Comparison of ENCODE assay signal across 8 cellular contexts in genomic region chr16:11254913-11255736, GRCh38. TPM values are rescaled to one million over a fixed set of nuclear protein-coding genes. Genes with fewer than 3 reads are reported as not detected.
DNase-seq lines count a peak whose midpoint lies in the region; ATAC-seq, FAIRE-seq and TF ChIP-seq lines count a peak whose summit lies in the region.

No MANE protein-coding gene starts in this region.

- H4K20me1 ChIP-seq in HepG2 (ENCODE audit: insufficient read depth, low read length) = peaks cover 47% of the 10 kb centered on the region

- DNase-seq in Right ventricle myocardium inferior (ENCODE audit: missing footprints) (peak; percentile 82), cardiac septum (ENCODE audit: low spot score) (no peak), UCSD-AML1 (lab: John Stamatoyannopoulos, UW; ENCODE audit: unreplicated experiment) (peak; percentile 42), HepG2 (ENCODE audit: low spot score) (no peak), cerebellar nuclear complex (lab: John Stamatoyannopoulos, UW) (no peak)
- DNase-seq in central memory CD8-positive, alpha-beta T cell (ENCODE audit: low spot score in 2 of 2) = peak; percentile 59 to 70

- H3K9me3 Mint-ChIP-seq in central memory CD8-positive, alpha-beta T cell = no peaks in the 10 kb centered on the region
- no peaks in the 10 kb centered on the region for H3K9me3 Mint-ChIP-seq in stimulated activated memory B cell treated with anti-CD40 and anti-IgM and Interleukin-4, amounts not matched to agents 10 μg/mL and 1 μg/mL and 100 μg/mL, for 72 hours

- peak overlapping the region; percentile 80 for H3K4me3 Mint-ChIP-seq in central memory CD8-positive, alpha-beta T cell
- H3K4me3 Mint-ChIP-seq in stimulated activated memory B cell treated with anti-CD40 and anti-IgM and Interleukin-4, amounts not matched to agents 10 μg/mL and 1 μg/mL and 100 μg/mL, for 72 hours = peak overlapping the region; percentile 89

- no peak for TF ChIP-seq RAD21 in HepG2 (CRISPR knock-in tag; IDR thresholded peaks at IDR 0.05)

- intact Hi-C loops in Right ventricle myocardium inferior (cut with DNase I) = loop anchor here (2.0 to 10.0 kb wide), 3 partner anchors 118 to 510 kb away; partner anchors contain the start of gene NUBP1
- intact Hi-C loops in cardiac septum (cut with DNase I) = loop anchor here (2.0 to 10.0 kb wide), 5 partner anchors 42 to 223 kb away; partner anchors contain the start of gene RMI2
- intact Hi-C loops in HepG2 (cut with micrococcal nuclease; ENCODE audit: unreplicated experiment) = loop anchor here (5.0 kb wide), 2 partner anchors 42 to 117 kb away; no protein-coding TSS in a partner anchor

- H3K27me3 ChIP-seq in HepG2 (ENCODE audit: control insufficient read depth in 1 of 2, insufficient read depth in 2 of 2, low read length in 2 of 2) = no peaks in the 10 kb centered on the region; a peak in 2 of 5 replicates

- H3K27ac ChIP-seq in HepG2 (ENCODE audit: extremely low read length, insufficient read depth, low read length) = peak overlapping the region; percentile 65

- TF ChIP-seq CTCF in HepG2 (CRISPR knock-in tag; IDR thresholded peaks at IDR 0.05) = no peak

- no peak for FAIRE-seq in HepG2 (lab: Jason Lieb, UNC)

- peaks cover 83% of the 10 kb centered on the region for H3K4me1 ChIP-seq in HepG2 (ENCODE audit: insufficient read depth, low read length)

- peaks cover 56% of the 10 kb centered on the region for H3K4me1 Mint-ChIP-seq in central memory CD8-positive, alpha-beta T cell
- H3K4me1 Mint-ChIP-seq in stimulated activated memory B cell treated with anti-CD40 and anti-IgM and Interleukin-4, amounts not matched to agents 10 μg/mL and 1 μg/mL and 100 μg/mL, for 72 hours = peaks cover 57% of the 10 kb centered on the region

- peaks cover 45% of the 10 kb centered on the region for H3K36me3 Mint-ChIP-seq in central memory CD8-positive, alpha-beta T cell (ENCODE audit: insufficient read depth)
- peaks cover 46% of the 10 kb centered on the region for H3K36me3 Mint-ChIP-seq in stimulated activated memory B cell treated with anti-CD40 and anti-IgM and Interleukin-4, amounts not matched to agents 10 μg/mL and 1 μg/mL and 100 μg/mL, for 72 hours

- H3K4me3 ChIP-seq in HepG2 (replicated peaks in 1 of 3; ENCODE audit: insufficient read depth in 1 of 3, low read depth in 2 of 3, low read length in 3 of 3) = peak overlapping the region; percentile 87 to 98 (median 95)

- no peaks in the 10 kb centered on the region for H3K9me3 ChIP-seq in HepG2 (ENCODE audit: low read length)

- in situ Hi-C loops in HepG2 (cut with HindIII; ENCODE audit: extremely low pct_ligation_motif_present, low pct_unique_long_range_greater_than_20kb) = loop anchor here (5.0 kb wide), 2 partner anchors 92 to 288 kb away; partner anchors contain the start of gene RMI2

- H3K27me3 Mint-ChIP-seq in central memory CD8-positive, alpha-beta T cell = no peaks in the 10 kb centered on the region
- H3K27me3 Mint-ChIP-seq in stimulated activated memory B cell treated with anti-CD40 and anti-IgM and Interleukin-4, amounts not matched to agents 10 μg/mL and 1 μg/mL and 100 μg/mL, for 72 hours = no peaks in the 10 kb centered on the region

- TF ChIP-seq EP300 in HepG2 (IDR thresholded peaks at IDR 0.05; ENCODE audit: low read depth in 2 of 2, low read length in 2 of 2) (no peak), HepG2 (CRISPR knock-in tag; IDR thresholded peaks at IDR 0.05; ENCODE audit: borderline replicate concordance) (no peak)

- peaks cover 28% of the 10 kb centered on the region for H3K79me2 ChIP-seq in HepG2 (ENCODE audit: insufficient read depth, low read length)

- CTCF ChIA-PET in HepG2 (lab: Yijun Ruan, JAX; ENCODE audit: low intra/inter-chr PET ratio, low total read pairs) = interaction anchor here (1.0 to 5.2 kb wide), 5 partner anchors 101 to 298 kb away, joined by 6 to 38 read pairs (median 15); no protein-coding TSS in a partner anchor

- H3K9ac ChIP-seq in HepG2 (ENCODE audit: insufficient read depth, low read depth, low read length) = peak overlapping the region; percentile 84

- no peak for TF ChIP-seq POLR2A in HepG2 (IDR thresholded peaks at IDR 0.05; ENCODE audit: insufficient read depth in 1 of 2, low read depth in 2 of 2, low read length in 2 of 2)

- H3K27ac Mint-ChIP-seq in central memory CD8-positive, alpha-beta T cell (ENCODE audit: low read depth) = peak overlapping the region; percentile 90
- H3K27ac Mint-ChIP-seq in stimulated activated memory B cell treated with anti-CD40 and anti-IgM and Interleukin-4, amounts not matched to agents 10 μg/mL and 1 μg/mL and 100 μg/mL, for 72 hours = peak overlapping the region; percentile 67

- WGBS in HepG2 (ENCODE audit: low lambda C conversion rate) = 60% methylated on average over 79 of the region's 105 CpGs

- H3K36me3 ChIP-seq in HepG2 (replicated peaks in 1 of 2; ENCODE audit: control insufficient read depth in 1 of 2, insufficient read depth in 2 of 2, low read length in 2 of 2) = peaks cover 2 to 8% of the 10 kb centered on the region in 2 experiments; a peak in 4 of 5 replicates

- no TSS peak for BruUV-seq in HepG2 (replicated peaks; lab: Mats Ljungman, UMichigan)

- peak overlapping the region; percentile 85 for H3K4me2 ChIP-seq in HepG2 (ENCODE audit: low read depth, low read length)

- H2AFZ ChIP-seq in HepG2 (ENCODE audit: low read length) = no peak overlapping the region

- POLR2A ChIA-PET in HepG2 (lab: Yijun Ruan, JAX) = interaction anchor here (0.5 to 9.0 kb wide), 65 partner anchors 9 to 511 kb away, joined by 3 to 351 read pairs (median 9); partner anchors contain the start of genes CLEC16A, DEXI, NUBP1 and PRM1

- ATAC-seq in Right ventricle myocardium inferior (no peak), HG03521 (IDR thresholded peaks at IDR 0.05; ENCODE audit: unreplicated experiment) (peak; percentile 2), HepG2 (peak; percentile 13)
- peak; percentile 48 for ATAC-seq in central memory CD8-positive, alpha-beta T cell (replicated peaks; ENCODE audit: extremely low read depth, poor library complexity, severe bottlenecking)
- ATAC-seq in stimulated activated memory B cell treated with anti-CD40 and anti-IgM and Interleukin-4, amounts not matched to agents 10 μg/mL and 1 μg/mL and 100 μg/mL, for 72 hours = no peak

RNA-seq across cellular contexts. Expression of gene SOCS1, which starts 0.9 kb away (rescaled TPM):
- total RNA-seq in Right ventricle myocardium inferior (6.0 TPM), cardiac septum (1.7 TPM), HepG2 (2016; rRNA removed; fragmentation: Illumina TruSeq; extraction: Trizol) (3.3 and 5.3 TPM in 2 replicates)
- 5.4 and 8.1 TPM in 2 replicates for total RNA-seq in HepG2 (2016; cell fraction: cytosol; rRNA removed; fragmentation: Illumina TruSeq; extraction: Trizol; ENCODE audit: low read depth)
- 2.8 and 4.2 TPM in 2 replicates for total RNA-seq in HepG2 (2016; cell fraction: insoluble cytoplasmic fraction; rRNA removed; fragmentation: Illumina TruSeq; extraction: Trizol)
- total RNA-seq in HepG2 (2016; cell fraction: membrane; rRNA removed; fragmentation: Illumina TruSeq; extraction: Trizol) = 9.1 and 10.9 TPM in 2 replicates
- 5.6 and 5.7 TPM in 2 replicates for total RNA-seq in HepG2 (2016; cell fraction: nucleus; rRNA removed; fragmentation: Illumina TruSeq; extraction: Trizol)
- 6.3 and 9.4 TPM in 2 replicates for polyA plus RNA-seq in HepG2 (2011; rRNA removed)
- polyA plus RNA-seq in HepG2 (2011; cell fraction: cytosol; rRNA removed) = 5.3 and 8.4 TPM in 2 replicates
- 30.3 and 31.6 TPM in 2 replicates for polyA plus RNA-seq in HepG2 (2011; cell fraction: nucleus; rRNA removed)
- 6.5 and 7.4 TPM in 2 replicates for polyA plus RNA-seq in HepG2 (2012)
- 5.5 and 7.8 TPM in 2 replicates for polyA plus RNA-seq in HepG2 (2016; cell fraction: cytosol; fragmentation: Illumina TruSeq; extraction: Trizol; ENCODE audit: low read depth)
- polyA plus RNA-seq in HepG2 (2016; cell fraction: insoluble cytoplasmic fraction; fragmentation: Illumina TruSeq; extraction: Trizol; ENCODE audit: low read depth) = 5.2 and 6.3 TPM in 2 replicates
- polyA plus RNA-seq in HepG2 (2016; cell fraction: membrane; fragmentation: Illumina TruSeq; extraction: Trizol; ENCODE audit: low read depth) = 7.1 and 9.9 TPM in 2 replicates
- 8.1 and 8.6 TPM in 2 replicates for polyA plus RNA-seq in HepG2 (2016; cell fraction: nucleus; fragmentation: Illumina TruSeq; extraction: Trizol; ENCODE audit: insufficient read depth, low read depth)
- 3.9 and 31.0 TPM in 2 replicates for polyA minus RNA-seq in HepG2 (2011; rRNA and poly(A)+ RNA removed; ENCODE audit: low replicate concordance)
- polyA minus RNA-seq in HepG2 (2011; cell fraction: cytosol; rRNA and poly(A)+ RNA removed) = 12.0 and 14.0 TPM in 2 replicates
- polyA minus RNA-seq in HepG2 (2011; cell fraction: nucleus; rRNA and poly(A)+ RNA removed) = 44.8 and 46.1 TPM in 2 replicates

RNA-seq across cellular contexts. Expression of gene TNP2, which starts 14.0 kb away (rescaled TPM):
- not detected for total RNA-seq in Right ventricle myocardium inferior
- total RNA-seq in cardiac septum = not detected
- not detected in 2 replicates for total RNA-seq in HepG2 (2016; rRNA removed; fragmentation: Illumina TruSeq; extraction: Trizol)
- not detected in 2 replicates for total RNA-seq in HepG2 (2016; cell fraction: cytosol; rRNA removed; fragmentation: Illumina TruSeq; extraction: Trizol; ENCODE audit: low read depth)
- not detected in 2 replicates for total RNA-seq in HepG2 (2016; cell fraction: insoluble cytoplasmic fraction; rRNA removed; fragmentation: Illumina TruSeq; extraction: Trizol)
- not detected in 2 replicates for total RNA-seq in HepG2 (2016; cell fraction: membrane; rRNA removed; fragmentation: Illumina TruSeq; extraction: Trizol)
- not detected in 2 replicates for total RNA-seq in HepG2 (2016; cell fraction: nucleus; rRNA removed; fragmentation: Illumina TruSeq; extraction: Trizol)
- not detected in 2 replicates for polyA plus RNA-seq in HepG2 (2011; rRNA removed)
- not detected in 2 replicates for polyA plus RNA-seq in HepG2 (2011; cell fraction: cytosol; rRNA removed)
- polyA plus RNA-seq in HepG2 (2011; cell fraction: nucleus; rRNA removed) = not detected in 2 replicates
- polyA plus RNA-seq in HepG2 (2012) = not detected in 2 replicates
- polyA plus RNA-seq in HepG2 (2016; cell fraction: cytosol; fragmentation: Illumina TruSeq; extraction: Trizol; ENCODE audit: low read depth) = not detected in 2 replicates
- polyA plus RNA-seq in HepG2 (2016; cell fraction: insoluble cytoplasmic fraction; fragmentation: Illumina TruSeq; extraction: Trizol; ENCODE audit: low read depth) = not detected in 2 replicates
- not detected in 2 replicates for polyA plus RNA-seq in HepG2 (2016; cell fraction: membrane; fragmentation: Illumina TruSeq; extraction: Trizol; ENCODE audit: low read depth)
- not detected in 2 replicates for polyA plus RNA-seq in HepG2 (2016; cell fraction: nucleus; fragmentation: Illumina TruSeq; extraction: Trizol; ENCODE audit: insufficient read depth, low read depth)
- polyA minus RNA-seq in HepG2 (2011; rRNA and poly(A)+ RNA removed; ENCODE audit: low replicate concordance) = not detected in 2 replicates
- not detected in 2 replicates for polyA minus RNA-seq in HepG2 (2011; cell fraction: cytosol; rRNA and poly(A)+ RNA removed)
- not detected in 2 replicates for polyA minus RNA-seq in HepG2 (2011; cell fraction: nucleus; rRNA and poly(A)+ RNA removed)

RNA-seq across cellular contexts. Expression of gene PRM3, which starts 18.3 kb away (rescaled TPM):
- total RNA-seq in Right ventricle myocardium inferior (not detected), cardiac septum (not detected), HepG2 (2016; rRNA removed; fragmentation: Illumina TruSeq; extraction: Trizol) (not detected in 2 replicates)
- total RNA-seq in HepG2 (2016; cell fraction: cytosol; rRNA removed; fragmentation: Illumina TruSeq; extraction: Trizol; ENCODE audit: low read depth) = not detected in 2 replicates
- not detected in 2 replicates for total RNA-seq in HepG2 (2016; cell fraction: insoluble cytoplasmic fraction; rRNA removed; fragmentation: Illumina TruSeq; extraction: Trizol)
- total RNA-seq in HepG2 (2016; cell fraction: membrane; rRNA removed; fragmentation: Illumina TruSeq; extraction: Trizol) = not detected in 2 replicates
- not detected in 2 replicates for total RNA-seq in HepG2 (2016; cell fraction: nucleus; rRNA removed; fragmentation: Illumina TruSeq; extraction: Trizol)
- not detected in 2 replicates for polyA plus RNA-seq in HepG2 (2011; rRNA removed)
- polyA plus RNA-seq in HepG2 (2011; cell fraction: cytosol; rRNA removed) = not detected in 2 replicates
- polyA plus RNA-seq in HepG2 (2011; cell fraction: nucleus; rRNA removed) = not detected in 2 replicates
- not detected in 2 replicates for polyA plus RNA-seq in HepG2 (2012)
- polyA plus RNA-seq in HepG2 (2016; cell fraction: cytosol; fragmentation: Illumina TruSeq; extraction: Trizol; ENCODE audit: low read depth) = not detected in 2 replicates
- polyA plus RNA-seq in HepG2 (2016; cell fraction: insoluble cytoplasmic fraction; fragmentation: Illumina TruSeq; extraction: Trizol; ENCODE audit: low read depth) = not detected in 2 replicates
- not detected in 2 replicates for polyA plus RNA-seq in HepG2 (2016; cell fraction: membrane; fragmentation: Illumina TruSeq; extraction: Trizol; ENCODE audit: low read depth)
- polyA plus RNA-seq in HepG2 (2016; cell fraction: nucleus; fragmentation: Illumina TruSeq; extraction: Trizol; ENCODE audit: insufficient read depth, low read depth) = not detected in 2 replicates
- polyA minus RNA-seq in HepG2 (2011; rRNA and poly(A)+ RNA removed; ENCODE audit: low replicate concordance) = not detected in 2 replicates
- not detected in 2 replicates for polyA minus RNA-seq in HepG2 (2011; cell fraction: cytosol; rRNA and poly(A)+ RNA removed)
- 2.8 TPM in 1 of 2 replicates, not detected in the other for polyA minus RNA-seq in HepG2 (2011; cell fraction: nucleus; rRNA and poly(A)+ RNA removed)

RNA-seq across cellular contexts. Expression of gene PRM2, which starts 21.2 kb away (rescaled TPM):
- total RNA-seq in Right ventricle myocardium inferior (not detected), cardiac septum (not detected), HepG2 (2016; rRNA removed; fragmentation: Illumina TruSeq; extraction: Trizol) (not detected in 2 replicates)
- 0.61 TPM in 1 of 2 replicates, not detected in the other for total RNA-seq in HepG2 (2016; cell fraction: cytosol; rRNA removed; fragmentation: Illumina TruSeq; extraction: Trizol; ENCODE audit: low read depth)
- not detected in 2 replicates for total RNA-seq in HepG2 (2016; cell fraction: insoluble cytoplasmic fraction; rRNA removed; fragmentation: Illumina TruSeq; extraction: Trizol)
- 0.28 and 0.52 TPM in 2 replicates for total RNA-seq in HepG2 (2016; cell fraction: membrane; rRNA removed; fragmentation: Illumina TruSeq; extraction: Trizol)
- total RNA-seq in HepG2 (2016; cell fraction: nucleus; rRNA removed; fragmentation: Illumina TruSeq; extraction: Trizol) = not detected in 2 replicates
- polyA plus RNA-seq in HepG2 (2011; rRNA removed) = 0.54 TPM in 1 of 2 replicates, not detected in the other
- 0.19 and 0.26 TPM in 2 replicates for polyA plus RNA-seq in HepG2 (2011; cell fraction: cytosol; rRNA removed)
- polyA plus RNA-seq in HepG2 (2011; cell fraction: nucleus; rRNA removed) = not detected in 2 replicates
- polyA plus RNA-seq in HepG2 (2012) = not detected in 2 replicates
- 1.6 and 2.0 TPM in 2 replicates for polyA plus RNA-seq in HepG2 (2016; cell fraction: cytosol; fragmentation: Illumina TruSeq; extraction: Trizol; ENCODE audit: low read depth)
- 0.56 TPM in 1 of 2 replicates, not detected in the other for polyA plus RNA-seq in HepG2 (2016; cell fraction: insoluble cytoplasmic fraction; fragmentation: Illumina TruSeq; extraction: Trizol; ENCODE audit: low read depth)
- 0.55 and 0.73 TPM in 2 replicates for polyA plus RNA-seq in HepG2 (2016; cell fraction: membrane; fragmentation: Illumina TruSeq; extraction: Trizol; ENCODE audit: low read depth)
- polyA plus RNA-seq in HepG2 (2016; cell fraction: nucleus; fragmentation: Illumina TruSeq; extraction: Trizol; ENCODE audit: insufficient read depth, low read depth) = not detected in 2 replicates
- not detected in 2 replicates for polyA minus RNA-seq in HepG2 (2011; rRNA and poly(A)+ RNA removed; ENCODE audit: low replicate concordance)
- polyA minus RNA-seq in HepG2 (2011; cell fraction: cytosol; rRNA and poly(A)+ RNA removed) = not detected in 2 replicates
- polyA minus RNA-seq in HepG2 (2011; cell fraction: nucleus; rRNA and poly(A)+ RNA removed) = not detected in 2 replicates

RNA-seq across cellular contexts. Expression of gene PRM1, which starts 26.0 kb away (rescaled TPM):
- total RNA-seq in Right ventricle myocardium inferior = not detected
- total RNA-seq in cardiac septum = not detected
- total RNA-seq in HepG2 (2016; rRNA removed; fragmentation: Illumina TruSeq; extraction: Trizol) = not detected in 2 replicates
- total RNA-seq in HepG2 (2016; cell fraction: cytosol; rRNA removed; fragmentation: Illumina TruSeq; extraction: Trizol; ENCODE audit: low read depth) = not detected in 2 replicates
- not detected in 2 replicates for total RNA-seq in HepG2 (2016; cell fraction: insoluble cytoplasmic fraction; rRNA removed; fragmentation: Illumina TruSeq; extraction: Trizol)
- not detected in 2 replicates for total RNA-seq in HepG2 (2016; cell fraction: membrane; rRNA removed; fragmentation: Illumina TruSeq; extraction: Trizol)
- not detected in 2 replicates for total RNA-seq in HepG2 (2016; cell fraction: nucleus; rRNA removed; fragmentation: Illumina TruSeq; extraction: Trizol)
- polyA plus RNA-seq in HepG2 (2011; rRNA removed) = not detected in 2 replicates
- polyA plus RNA-seq in HepG2 (2011; cell fraction: cytosol; rRNA removed) = 0.44 TPM in 1 of 2 replicates, not detected in the other
- not detected in 2 replicates for polyA plus RNA-seq in HepG2 (2011; cell fraction: nucleus; rRNA removed)
- polyA plus RNA-seq in HepG2 (2012) = not detected in 2 replicates
- polyA plus RNA-seq in HepG2 (2016; cell fraction: cytosol; fragmentation: Illumina TruSeq; extraction: Trizol; ENCODE audit: low read depth) = not detected in 2 replicates
- not detected in 2 replicates for polyA plus RNA-seq in HepG2 (2016; cell fraction: insoluble cytoplasmic fraction; fragmentation: Illumina TruSeq; extraction: Trizol; ENCODE audit: low read depth)
- polyA plus RNA-seq in HepG2 (2016; cell fraction: membrane; fragmentation: Illumina TruSeq; extraction: Trizol; ENCODE audit: low read depth) = not detected in 2 replicates
- not detected in 2 replicates for polyA plus RNA-seq in HepG2 (2016; cell fraction: nucleus; fragmentation: Illumina TruSeq; extraction: Trizol; ENCODE audit: insufficient read depth, low read depth)
- polyA minus RNA-seq in HepG2 (2011; rRNA and poly(A)+ RNA removed; ENCODE audit: low replicate concordance) = not detected in 2 replicates
- not detected in 2 replicates for polyA minus RNA-seq in HepG2 (2011; cell fraction: cytosol; rRNA and poly(A)+ RNA removed)
- not detected in 2 replicates for polyA minus RNA-seq in HepG2 (2011; cell fraction: nucleus; rRNA and poly(A)+ RNA removed)

Comparison
In these comparisons a context has a peak if more than half of its experiments do, and no peak if none do; other contexts are left out.
1. DNase-seq: peak in Right ventricle myocardium inferior (single experiment), UCSD-AML1 (single experiment) and central memory CD8-positive, alpha-beta T cell (2 of 2); none in cardiac septum (single experiment), HepG2 (single experiment) and cerebellar nuclear complex (0 of 2).
2. ATAC-seq: peak in HG03521 (single experiment), central memory CD8-positive, alpha-beta T cell (single experiment) and HepG2 (single experiment); none in Right ventricle myocardium inferior (single experiment) and stimulated activated memory B cell treated with anti-CD40 and anti-IgM and Interleukin-4, amounts not matched to agents 10 μg/mL and 1 μg/mL and 100 μg/mL, for 72 hours (single experiment).